ENCODE assay signal across 13 cellular contexts in genomic region chr9:126638571-126639132, GRCh38. TPM values are rescaled to one million over a fixed set of nuclear protein-coding genes. Genes with fewer than 3 reads are reported as not detected.
DNase-seq lines count a peak whose midpoint lies in the region; ATAC-seq, FAIRE-seq and TF ChIP-seq lines count a peak whose summit lies in the region.
"Had no signal": no experiment of that assay in that cellular context is flagged by ENCODE, and none has a peak within 500 bp of the region (broad histone marks: within the 10 kb centered on the region; RNA-seq: fewer than 3 reads in every experiment).

No MANE protein-coding gene starts in this region.

- peaks cover 4% of the 10 kb centered on the region for H3K27me3 ChIP-seq in CD8-positive, alpha-beta memory T cell (ENCODE audit: insufficient read depth, low read length, poor library complexity, severe bottlenecking)
- peaks cover 100% of the 10 kb centered on the region for H3K27me3 ChIP-seq in HUES64 (ENCODE audit: insufficient read depth, low read length)
- peaks cover 10% of the 10 kb centered on the region for H3K27me3 ChIP-seq in WERI-Rb-1 (ENCODE audit: insufficient read depth, low read depth, severe bottlenecking)
- H3K27me3 ChIP-seq in small intestine (ENCODE audit: control insufficient read depth in 2 of 2, insufficient read depth in 2 of 2, low read length in 2 of 2) = peaks cover 3 to 33% of the 10 kb centered on the region in 2 donors

- H3K27me3 Mint-ChIP-seq in CD8-positive, alpha-beta memory T cell = peaks cover 44 to 63% of the 10 kb centered on the region in 2 donors

- no peaks in the 10 kb centered on the region for H3K9me3 ChIP-seq in CD8-positive, alpha-beta memory T cell (ENCODE audit: low read length)
- H3K9me3 ChIP-seq in HUES64 (ENCODE audit: insufficient read depth, low read depth, low read length) (no peaks in the 10 kb centered on the region), WERI-Rb-1 (ENCODE audit: severe bottlenecking) (no peaks in the 10 kb centered on the region), small intestine (ENCODE audit: control insufficient read depth, low read depth) (no peaks in the 10 kb centered on the region)
- H3K9me3 ChIP-seq: Peyer's patch had no signal

- peaks cover 0 to 3% (median 0%) of the 10 kb centered on the region in 5 donors for H3K9me3 Mint-ChIP-seq in CD8-positive, alpha-beta memory T cell
- H3K9me3 Mint-ChIP-seq: activated naive CD8-positive, alpha-beta T cell treated with anti-CD3 and anti-CD28 coated beads for 36 hours had no signal

- no peaks in the 10 kb centered on the region for H3K36me3 ChIP-seq in CD8-positive, alpha-beta memory T cell (ENCODE audit: insufficient read depth, low read length)
- H3K36me3 ChIP-seq in HUES64 (ENCODE audit: insufficient read depth, low read length) (no peaks in the 10 kb centered on the region), WERI-Rb-1 (no peaks in the 10 kb centered on the region), small intestine (ENCODE audit: control insufficient read depth in 2 of 2, insufficient read depth in 2 of 2, low read length in 2 of 2) (no peaks in the 10 kb centered on the region)
- H3K36me3 ChIP-seq: Peyer's patch had no signal

- H3K36me3 Mint-ChIP-seq in CD8-positive, alpha-beta memory T cell = no peaks in the 10 kb centered on the region
- H3K36me3 Mint-ChIP-seq: activated naive CD8-positive, alpha-beta T cell treated with anti-CD3 and anti-CD28 coated beads for 36 hours had no signal

- peak overlapping the region in 5 of 8 donors; percentile 35 to 96 (median 47) for H3K27ac Mint-ChIP-seq in CD8-positive, alpha-beta memory T cell
- H3K27ac Mint-ChIP-seq: activated naive CD8-positive, alpha-beta T cell treated with anti-CD3 and anti-CD28 coated beads for 36 hours had no signal

- peaks cover 12 to 19% (median 16%) of the 10 kb centered on the region in 3 donors for H3K4me1 Mint-ChIP-seq in CD8-positive, alpha-beta memory T cell

- no peak overlapping the region for H3K9ac ChIP-seq in HUES64 (ENCODE audit: low read depth, low read length)

- no peak overlapping the region for H3K4me3 ChIP-seq in CD8-positive, alpha-beta memory T cell (ENCODE audit: low read length)
- H3K4me3 ChIP-seq in HUES64 (ENCODE audit: low read length) (peak overlapping the region; percentile 38), WERI-Rb-1 (ENCODE audit: low read depth, low read length) (peak overlapping the region; percentile 41), small intestine (ENCODE audit: low read depth in 1 of 2, low read length in 2 of 2) (no peak overlapping the region)
- H3K4me3 ChIP-seq: Peyer's patch had no signal

- no peak for DNase-seq in CD8-positive, alpha-beta memory T cell
- DNase-seq in WERI-Rb-1 = peak; percentile 53
- peak; percentile 6 for DNase-seq in kidney tubule cell (ENCODE audit: low spot score)
- DNase-seq in cerebellar cortex (ENCODE audit: low spot score) = no peak
- DNase-seq in small intestine = no peak
- DNase-seq in GM12892 (ENCODE audit: insufficient read length) = no peak
- DNase-seq: activated naive CD8-positive, alpha-beta T cell treated with anti-CD3 and anti-CD28 coated beads for 36 hours; NCI-H187 treated with DMSO at 0.1 percent for 48 hours; Peyer's patch had no signal

- FAIRE-seq in small intestine (lab: Jason Lieb, UNC) (no peak), GM12892 (lab: Jason Lieb, UNC) (no peak)

- no peaks in the 10 kb centered on the region for H3K4me1 ChIP-seq in CD8-positive, alpha-beta memory T cell (ENCODE audit: insufficient read depth, low read length)
- H3K4me1 ChIP-seq in HUES64 (ENCODE audit: insufficient read depth, low read length) (peaks cover 6% of the 10 kb centered on the region; the same call in 1 of the 2 replicates), small intestine (ENCODE audit: control insufficient read depth in 2 of 2, insufficient read depth in 1 of 2, low read depth in 1 of 2, low read length in 1 of 2) (no peaks in the 10 kb centered on the region)
- H3K4me1 ChIP-seq: Peyer's patch had no signal

- ATAC-seq in HG02870 (IDR thresholded peaks at IDR 0.05; ENCODE audit: unreplicated experiment) = no peak

- WGBS in HUES64 = under 1% methylated on average over 30 of the region's 30 CpGs
- WGBS in small intestine, 3 donors = 3 to 4% (median 3%) methylated on average over 30 of the region's 30 CpGs

- TF ChIP-seq POLR2A in GM12892 (IDR thresholded peaks at IDR 0.05; ENCODE audit: low read depth, low read length) = no peak

- H3K4me3 Mint-ChIP-seq in CD8-positive, alpha-beta memory T cell = peak overlapping the region in 4 of 7 donors; percentile 8 to 55 (median 44)
- H3K4me3 Mint-ChIP-seq: activated naive CD8-positive, alpha-beta T cell treated with anti-CD3 and anti-CD28 coated beads for 36 hours had no signal

- POLR2A ChIA-PET in CD8-positive, alpha-beta memory T cell (lab: Charles Lee) = no interaction called here

- no peak overlapping the region for H3K27ac ChIP-seq in CD8-positive, alpha-beta memory T cell (ENCODE audit: low read depth, low read length)
- no peak overlapping the region for H3K27ac ChIP-seq in HUES64 (ENCODE audit: low read depth, low read length)
- H3K27ac ChIP-seq in WERI-Rb-1 = no peak overlapping the region
- no peak overlapping the region for H3K27ac ChIP-seq in small intestine (ENCODE audit: low read depth in 1 of 2, low read length in 1 of 2)
- H3K27ac ChIP-seq: C4-2B, Peyer's patch had no signal

- no peak for TF ChIP-seq CTCF in WERI-Rb-1 (IDR thresholded peaks at IDR 0.05; ENCODE audit: low read depth, low read length)

- CTCF ChIA-PET in CD8-positive, alpha-beta memory T cell (lab: Charles Lee) = no interaction called here

RNA-seq across cellular contexts. Expression of gene LMX1B, which starts 24.9 kb away (rescaled TPM):
- total RNA-seq in CD8-positive, alpha-beta memory T cell = not detected
- polyA plus RNA-seq in CD8-positive, alpha-beta memory T cell = not detected
- polyA plus RNA-seq in HUES64 (2013, experiment 1 of 2) = 1.1 TPM
- polyA plus RNA-seq in HUES64 (2013, experiment 2 of 2) = 1.0 TPM
- polyA plus RNA-seq in small intestine = under 1 TPM in 1 of 3 donors, not detected in 2; 0.13 TPM
- polyA plus RNA-seq in GM12892 (2012; ENCODE audit: missing spikeins) = not detected
- total RNA-seq: activated naive CD8-positive, alpha-beta T cell treated with anti-CD3 and anti-CD28 coated beads for 36 hours; fibroblast of villous mesenchyme; Peyer's patch had no signal

Comparison
In these comparisons a context has a peak if more than half of its experiments do, and no peak if none do; other contexts are left out.
1. DNase-seq: peak in WERI-Rb-1 (single experiment) and kidney tubule cell (single experiment); none in CD8-positive, alpha-beta memory T cell (0 of 5), cerebellar cortex (single experiment), small intestine (single experiment) and GM12892 (single experiment).
2. H3K4me3 ChIP-seq: peak in HUES64 (single experiment) and WERI-Rb-1 (single experiment); none in CD8-positive, alpha-beta memory T cell (single experiment) and small intestine (0 of 2).